In genomic region chr14:68564826-68565760, GRCh38 we compare ENCODE assay signal across 10 cellular contexts.
A peak's percentile ranks its signal among the peaks of the same experiment; 100 is the strongest.
DNase-seq lines count a peak whose midpoint lies in the region; ATAC-seq and TF ChIP-seq lines count a peak whose summit lies in the region.
"Had no signal": no experiment of that assay in that cellular context is flagged by ENCODE, and none has a peak within 500 bp of the region (broad histone marks: within the 10 kb centered on the region; RNA-seq: fewer than 3 reads in every experiment).

No MANE protein-coding gene starts in this region.

- H4K8ac ChIP-seq in mesenchymal stem cell (ENCODE audit: low read length) = peak overlapping the region; percentile 66

- H3K79me1 ChIP-seq in mesenchymal stem cell (replicated peaks; ENCODE audit: low read length, poor library complexity, severe bottlenecking) = no peaks in the 10 kb centered on the region

- peak overlapping the region; percentile 27 for H4K91ac ChIP-seq in mesenchymal stem cell (ENCODE audit: low read length)

- no peak overlapping the region for H2BK120ac ChIP-seq in mesenchymal stem cell (ENCODE audit: low read depth, low read length)

- peak; percentile 37 for DNase-seq in activated naive CD8-positive, alpha-beta T cell treated with anti-CD3 and anti-CD28 coated beads, Interleukin-2, amount 10 ng/mL, durations not matched to agents 7 days and 5 days
- no peak for DNase-seq in activated naive CD8-positive, alpha-beta T cell treated with anti-CD3 and anti-CD28 coated beads for 36 hours
- peak; percentile 27 to 32 for DNase-seq in cardiac fibroblast (ENCODE audit: low read depth in 2 of 2)
- DNase-seq in mesenchymal stem cell = peak; percentile 40
- peak in 1 of 2 donors; percentile 22 for DNase-seq in upper lobe of left lung
- DNase-seq in germinal center (ENCODE audit: low spot score) = no peak
- DNase-seq in HuH-7.5 (ENCODE audit: low spot score) = no peak
- DNase-seq: NCI-H524 treated with DMSO at 0.1 percent for 48 hours had no signal

- H3K4ac ChIP-seq in mesenchymal stem cell (ENCODE audit: low read depth in 1 of 2, low read length in 2 of 2) = peak overlapping the region; percentile 75 to 83

- TF ChIP-seq POLR2A in upper lobe of left lung (IDR thresholded peaks at IDR 0.05) = no peak

- no peak overlapping the region for H3K9ac ChIP-seq in mesenchymal stem cell (ENCODE audit: low read length)

- peak overlapping the region; percentile 6 to 93 for H3K18ac ChIP-seq in mesenchymal stem cell (ENCODE audit: low read depth in 1 of 2, low read length in 2 of 2)

- H3K4me3 ChIP-seq in cardiac fibroblast (replicated peaks in 1 of 2; ENCODE audit: low read depth in 2 of 2, low read length in 2 of 2) (no peak overlapping the region), mesenchymal stem cell (ENCODE audit: insufficient read depth in 1 of 2, low read depth in 1 of 2, low read length in 2 of 2) (no peak overlapping the region), upper lobe of left lung (no peak overlapping the region)

- 78% methylated on average over 8 of the region's 8 CpGs for WGBS in mesenchymal stem cell
- WGBS in upper lobe of left lung, 2 donors = 59 to 70% methylated on average over 5 to 8 of the region's 8 CpGs

- H2BK12ac ChIP-seq in mesenchymal stem cell (ENCODE audit: low read length in 2 of 2) = peak overlapping the region; percentile 7 to 97

- H3K4me2 ChIP-seq in mesenchymal stem cell (ENCODE audit: low read length, poor library complexity, severe bottlenecking) = no peak overlapping the region

- H3K27me3 ChIP-seq in mesenchymal stem cell (ENCODE audit: control insufficient read depth in 1 of 2, insufficient read depth in 1 of 2, low read length in 2 of 2) = no peaks in the 10 kb centered on the region
- no peaks in the 10 kb centered on the region for H3K27me3 ChIP-seq in upper lobe of left lung

- no peaks in the 10 kb centered on the region for H3K27me3 Mint-ChIP-seq in activated naive CD8-positive, alpha-beta T cell treated with anti-CD3 and anti-CD28 coated beads, Interleukin-2, amount 10 ng/mL, durations not matched to agents 7 days and 5 days
- no peaks in the 10 kb centered on the region for H3K27me3 Mint-ChIP-seq in activated naive CD8-positive, alpha-beta T cell treated with anti-CD3 and anti-CD28 coated beads for 36 hours
- H3K27me3 Mint-ChIP-seq: B cell had no signal

- H3K9me3 Mint-ChIP-seq in activated naive CD8-positive, alpha-beta T cell treated with anti-CD3 and anti-CD28 coated beads, Interleukin-2, amount 10 ng/mL, durations not matched to agents 7 days and 5 days = no peaks in the 10 kb centered on the region
- no peaks in the 10 kb centered on the region for H3K9me3 Mint-ChIP-seq in activated naive CD8-positive, alpha-beta T cell treated with anti-CD3 and anti-CD28 coated beads for 36 hours

- peak overlapping the region; percentile 56 for H2BK15ac ChIP-seq in mesenchymal stem cell (ENCODE audit: low read depth, poor library complexity, severe bottlenecking)

- POLR2A ChIA-PET in activated naive CD8-positive, alpha-beta T cell treated with anti-CD3 and anti-CD28 coated beads, Interleukin-2, amount 10 ng/mL, durations not matched to agents 7 days and 5 days (lab: Charles Lee) = interaction anchor here (0.6 to 0.7 kb wide), 2 partner anchors 228 to 769 kb away, joined by 3 read pairs; partner anchors contain the start of gene ZFP36L1

- no peak for TF ChIP-seq EP300 in upper lobe of left lung (IDR thresholded peaks at IDR 0.05)

- H3K4me1 ChIP-seq in mesenchymal stem cell (ENCODE audit: control insufficient read depth, insufficient read depth, low read depth, low read length) = peaks cover 9% of the 10 kb centered on the region
- H3K4me1 ChIP-seq in upper lobe of left lung = peaks cover 44 to 70% (median 61%) of the 10 kb centered on the region in 4 donors

- H3K23ac ChIP-seq in mesenchymal stem cell (ENCODE audit: low read length in 2 of 2) = no peak overlapping the region

- no peak for TF ChIP-seq CTCF in cardiac fibroblast (IDR thresholded peaks at IDR 0.05; ENCODE audit: low read depth, low read length)
- no peak for TF ChIP-seq CTCF in upper lobe of left lung (IDR thresholded peaks at IDR 0.05)

- H3K9me3 ChIP-seq in mesenchymal stem cell (ENCODE audit: control insufficient read depth, low read length) = no peaks in the 10 kb centered on the region
- no peaks in the 10 kb centered on the region for H3K9me3 ChIP-seq in upper lobe of left lung

- ATAC-seq in activated naive CD8-positive, alpha-beta T cell treated with anti-CD3 and anti-CD28 coated beads, Interleukin-2, amount 10 ng/mL, durations not matched to agents 7 days and 5 days (ENCODE audit: low read depth) = peak; percentile 52
- ATAC-seq in upper lobe of left lung (ENCODE audit: low FRiP score in 2 of 2) (peak; percentile 18 to 19), HG03439 (IDR thresholded peaks at IDR 0.05; ENCODE audit: unreplicated experiment) (no peak)

- H2BK5ac ChIP-seq in mesenchymal stem cell (ENCODE audit: low read depth, low read length, poor library complexity, severe bottlenecking) = no peak overlapping the region

- H3K27ac Mint-ChIP-seq in activated naive CD8-positive, alpha-beta T cell treated with anti-CD3 and anti-CD28 coated beads, Interleukin-2, amount 10 ng/mL, durations not matched to agents 7 days and 5 days = no peak overlapping the region
- H3K27ac Mint-ChIP-seq in activated naive CD8-positive, alpha-beta T cell treated with anti-CD3 and anti-CD28 coated beads for 36 hours = no peak overlapping the region
- H3K27ac Mint-ChIP-seq: B cell had no signal

- no peak overlapping the region for H2AK5ac ChIP-seq in mesenchymal stem cell (ENCODE audit: low read length, severe bottlenecking)

- no peaks in the 10 kb centered on the region for H3K36me3 ChIP-seq in mesenchymal stem cell (ENCODE audit: control insufficient read depth in 1 of 2, insufficient read depth in 2 of 2, low read depth in 1 of 2, low read length in 2 of 2)
- H3K36me3 ChIP-seq in upper lobe of left lung = no peaks in the 10 kb centered on the region

- no peak overlapping the region for H3K27ac ChIP-seq in mesenchymal stem cell (ENCODE audit: low read length, poor library complexity, severe bottlenecking)
- H3K27ac ChIP-seq in upper lobe of left lung = peak overlapping the region; percentile 12 to 86 (median 76)

- H3K4me3 Mint-ChIP-seq in activated naive CD8-positive, alpha-beta T cell treated with anti-CD3 and anti-CD28 coated beads, Interleukin-2, amount 10 ng/mL, durations not matched to agents 7 days and 5 days = no peak overlapping the region
- no peak overlapping the region for H3K4me3 Mint-ChIP-seq in activated naive CD8-positive, alpha-beta T cell treated with anti-CD3 and anti-CD28 coated beads for 36 hours
- H3K4me3 Mint-ChIP-seq: B cell had no signal

- H2AFZ ChIP-seq in mesenchymal stem cell (ENCODE audit: low read depth, low read length) = no peak overlapping the region

- H3K4me1 Mint-ChIP-seq in activated naive CD8-positive, alpha-beta T cell treated with anti-CD3 and anti-CD28 coated beads, Interleukin-2, amount 10 ng/mL, durations not matched to agents 7 days and 5 days = peaks cover 15% of the 10 kb centered on the region
- H3K4me1 Mint-ChIP-seq in activated naive CD8-positive, alpha-beta T cell treated with anti-CD3 and anti-CD28 coated beads for 36 hours = peaks cover 31% of the 10 kb centered on the region

- H3K36me3 Mint-ChIP-seq in activated naive CD8-positive, alpha-beta T cell treated with anti-CD3 and anti-CD28 coated beads, Interleukin-2, amount 10 ng/mL, durations not matched to agents 7 days and 5 days = no peaks in the 10 kb centered on the region
- peaks cover 2% of the 10 kb centered on the region for H3K36me3 Mint-ChIP-seq in activated naive CD8-positive, alpha-beta T cell treated with anti-CD3 and anti-CD28 coated beads for 36 hours

- peak overlapping the region in 1 of 2 experiments; percentile 20 for H3K14ac ChIP-seq in mesenchymal stem cell (ENCODE audit: low read length in 2 of 2)

Comparison
In these comparisons a context has a peak if more than half of its experiments do, and no peak if none do; other contexts are left out.
1. DNase-seq: peak in activated naive CD8-positive, alpha-beta T cell treated with anti-CD3 and anti-CD28 coated beads, Interleukin-2, amount 10 ng/mL, durations not matched to agents 7 days and 5 days (single experiment), cardiac fibroblast (2 of 2) and mesenchymal stem cell (single experiment); none in activated naive CD8-positive, alpha-beta T cell treated with anti-CD3 and anti-CD28 coated beads for 36 hours (single experiment), germinal center (single experiment) and HuH-7.5 (single experiment).